14 cellular contexts compared by ENCODE assay signal in genomic region chr9:131951905-131952304, GRCh38.
DNase-seq lines count a peak whose midpoint lies in the region; ATAC-seq and TF ChIP-seq lines count a peak whose summit lies in the region.
"Had no signal": no experiment of that assay in that cellular context is flagged by ENCODE, and none has a peak within 500 bp of the region (broad histone marks: within the 10 kb centered on the region; RNA-seq: fewer than 3 reads in every experiment).

No MANE protein-coding gene starts in this region.

- peak; percentile 95 for DNase-seq in G401 (ENCODE audit: low spot score)
- DNase-seq in brain pericyte (ENCODE audit: low read depth, low spot score) = peak; percentile 22
- DNase-seq in Right ventricle myocardium superior = peak; percentile 77
- DNase-seq in sciatic nerve (ENCODE audit: low spot score) = peak; percentile 73
- no peak for DNase-seq in occipital lobe (lab: John Stamatoyannopoulos, UW)
- DNase-seq in GM10248 (ENCODE audit: extremely low spot score) = no peak
- DNase-seq: CD4-positive, CD25-positive, alpha-beta regulatory T cell; H9; NCI-H2081; PC-9; stimulated activated CD4-positive, alpha-beta T cell treated with anti-CD3 and anti-CD28 coated beads, Interleukin-15, amount 100 ng/mL, for 24 hours; T-helper 9 cell had no signal

- in situ Hi-C loops in G401 (cut with HindIII; ENCODE audit: low sequenced_read_pairs) = no loop called here

- ATAC-seq in Right ventricle myocardium superior (ENCODE audit: poor library complexity) (peak; percentile 93), sciatic nerve (peak; percentile 97), GM19328 (IDR thresholded peaks at IDR 0.05; ENCODE audit: unreplicated experiment) (no peak), GM21737 (IDR thresholded peaks at IDR 0.05; ENCODE audit: unreplicated experiment) (no peak)

- TF ChIP-seq CTCF in GM10248 (IDR thresholded peaks at IDR 0.05; ENCODE audit: control extremely low read depth, extremely low read depth, low read depth, missing control alignments) = no peak

- intact Hi-C loops in Right ventricle myocardium superior (cut with DNase I) = no loop called here
- intact Hi-C loops in sciatic nerve (cut with DNase I) = no loop called here

- POLR2A ChIA-PET in GM10248 (lab: Yijun Ruan, JAX) = no interaction called here

- CTCF ChIA-PET in GM10248 (lab: Yijun Ruan, JAX) = interaction anchor here (0.9 to 1.1 kb wide), 2 partner anchors 8 to 11 kb away, joined by 3 read pairs; no protein-coding TSS in a partner anchor

Comparison
In these comparisons a context has a peak if more than half of its experiments do, and no peak if none do; other contexts are left out.
1. DNase-seq: peak in G401 (single experiment), brain pericyte (single experiment), Right ventricle myocardium superior (single experiment) and sciatic nerve (single experiment); none in occipital lobe (single experiment) and GM10248 (single experiment).
2. ATAC-seq: peak in Right ventricle myocardium superior (single experiment) and sciatic nerve (single experiment); none in GM19328 (single experiment) and GM21737 (single experiment).